In the genomic region with DNA sequence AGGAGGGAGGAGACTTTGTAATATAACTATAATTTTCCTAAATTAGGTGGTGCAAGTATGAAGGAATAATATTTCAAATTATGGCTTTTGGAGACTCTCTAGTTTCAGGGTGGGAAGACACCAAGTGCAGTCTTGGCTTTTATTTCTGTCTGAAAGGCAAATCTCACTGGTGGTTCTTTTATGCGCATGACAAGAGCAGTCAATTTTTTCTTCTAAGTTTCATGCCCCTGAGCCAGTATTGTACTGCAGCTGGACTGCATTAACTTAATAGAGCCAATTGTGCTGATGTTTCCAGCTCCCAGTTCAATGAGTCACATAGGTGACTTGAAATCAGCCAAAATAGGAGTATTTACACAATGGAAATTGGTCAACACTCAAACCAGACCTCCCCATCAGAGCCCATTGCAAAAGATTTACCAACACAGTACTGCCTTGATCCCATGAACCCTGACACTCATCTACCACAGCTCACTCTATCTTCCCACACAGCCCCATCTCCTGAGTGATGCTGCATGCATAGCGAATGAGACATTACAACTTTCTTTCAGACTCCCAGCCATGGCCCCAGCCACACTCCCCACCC, we compare ENCODE assay signal across 25 cellular contexts.
A peak's percentile ranks its signal among the peaks of the same experiment; 100 is the strongest.
DNase-seq lines count a peak whose midpoint lies in the region; ATAC-seq and TF ChIP-seq lines count a peak whose summit lies in the region.
"Had no signal": no experiment of that assay in that cellular context is flagged by ENCODE, and none has a peak within 500 bp of the region (broad histone marks: within the 10 kb centered on the region; RNA-seq: fewer than 3 reads in every experiment).

No MANE protein-coding gene starts in this region.

- no peak for TF ChIP-seq CTCF in epithelial cell of esophagus (IDR thresholded peaks at IDR 0.05; ENCODE audit: insufficient read depth, low read depth, low read length, missing control alignments)
- no peak for TF ChIP-seq CTCF in left lung (IDR thresholded peaks at IDR 0.05)
- no peak for TF ChIP-seq CTCF in suprapubic skin (IDR thresholded peaks at IDR 0.05)

- no peak for TF ChIP-seq EP300 in suprapubic skin (IDR thresholded peaks at IDR 0.05)

- no peaks in the 10 kb centered on the region for H3K9me3 ChIP-seq in left lung
- H3K9me3 ChIP-seq in suprapubic skin, result no peaks in the 10 kb centered on the region

- H3K27me3 ChIP-seq in left lung (no peaks in the 10 kb centered on the region), suprapubic skin (no peaks in the 10 kb centered on the region)

- WGBS in suprapubic skin, result 84% methylated on average over 2 of the region's 2 CpGs

- TF ChIP-seq POLR2A in suprapubic skin (IDR thresholded peaks at IDR 0.05), result no peak

- peak; percentile 56 for ATAC-seq in left lung
- ATAC-seq in HG03342 (IDR thresholded peaks at IDR 0.05; ENCODE audit: unreplicated experiment), result no peak
- ATAC-seq: activated T-cell treated with anti-CD3 and anti-CD28 coated beads, Interleukin-2, amount 50 U/mL, for 72 hours; HCT116; natural killer cell had no signal

- H3K4me3 ChIP-seq in epithelial cell of esophagus (ENCODE audit: low read length), result no peak overlapping the region
- no peak overlapping the region for H3K4me3 ChIP-seq in left lung
- no peak overlapping the region for H3K4me3 ChIP-seq in suprapubic skin

- H3K27ac ChIP-seq in left lung, result no peak overlapping the region
- no peak overlapping the region for H3K27ac ChIP-seq in suprapubic skin
- H3K27ac ChIP-seq: KMS-11 had no signal

- intact Hi-C loops in left lung (cut with DNase I), result no loop called here

- peak; percentile 31 for DNase-seq in EH (ENCODE audit: low read depth)
- DNase-seq in NCI-H446 treated with DMSO at 0.1 percent for 48 hours (lab: John Stamatoyannopoulos, UW), result peak; percentile 47
- DNase-seq in epithelial cell of esophagus (ENCODE audit: low read depth), result peak; percentile 22
- no peak for DNase-seq in left lung
- no peak for DNase-seq in suprapubic skin (ENCODE audit: low spot score in 2 of 2)
- DNase-seq in GOT3 (lab: John Stamatoyannopoulos, UW), result no peak
- DNase-seq in stimulated activated naive CD4-positive, alpha-beta T cell treated with Interleukin-2 at 50 U/mL for 16 hours (lab: John Stamatoyannopoulos, UW), result no peak
- DNase-seq: ACHN; activated CD4-positive, alpha-beta T cell treated with anti-CD3 and anti-CD28 coated beads, Interleukin-2, amount 10 ng/mL, durations not matched to agents 24 days and 14 days; activated naive CD4-positive, alpha-beta T cell treated with Interleukin-2 at 50 U/mL for 16 hours; activated T-cell treated with anti-CD3 and anti-CD28 coated beads, Interleukin-2, amount 50 U/mL, for 72 hours; amniotic stem cell; C1 segment of cervical spinal cord; COR-L47; effector CD8-positive, alpha-beta T cell; natural killer cell; NCI-H1436 treated with DMSO at 0.1 percent for 48 hours; NK-92 treated with Interleukin-12 subunit alpha and Interleukin-12 subunit beta, amount 100 ng/mL, for 24 hours; SHP77 treated with DMSO at 0.1 percent for 48 hours; small intestine; stimulated activated CD4-positive, alpha-beta T cell treated with anti-CD3 and anti-CD28 coated beads, Interleukin-1b, Interleukin-23, amount 100 ng/mL, for 48 hours; trophoblast cell had no signal

- H3K36me3 ChIP-seq in left lung, result no peaks in the 10 kb centered on the region
- H3K36me3 ChIP-seq in suprapubic skin, result no peaks in the 10 kb centered on the region

- H3K4me1 ChIP-seq in left lung (no peaks in the 10 kb centered on the region), suprapubic skin (no peaks in the 10 kb centered on the region)

Comparison
In these comparisons a context has a peak if more than half of its experiments do, and no peak if none do; other contexts are left out.
1. DNase-seq: peak in EH (single experiment), NCI-H446 treated with DMSO at 0.1 percent for 48 hours (single experiment) and epithelial cell of esophagus (single experiment); none in left lung (0 of 2), suprapubic skin (0 of 2), GOT3 (single experiment) and stimulated activated naive CD4-positive, alpha-beta T cell treated with Interleukin-2 at 50 U/mL for 16 hours (single experiment).